ENCODE assay signal across 18 cellular contexts in the genomic region with DNA sequence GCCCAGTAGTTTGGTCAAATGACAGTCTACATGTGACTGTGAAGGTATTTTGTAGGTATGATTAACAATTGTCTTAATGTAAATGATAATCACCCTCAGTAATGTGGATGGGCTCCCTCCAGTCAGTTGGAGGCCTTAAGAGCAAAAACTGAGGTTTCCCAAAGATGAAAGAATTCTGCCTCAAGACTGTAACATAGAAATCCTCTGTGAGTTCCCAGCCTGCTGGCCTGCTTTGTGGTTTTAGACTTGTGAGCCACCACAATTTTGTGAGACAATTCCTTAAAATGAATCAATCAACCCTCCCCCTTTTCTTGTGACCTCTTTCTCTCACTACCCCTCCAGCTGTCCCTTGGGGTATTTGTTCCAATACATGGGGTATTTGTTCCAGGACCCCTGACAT.
DNase-seq lines count a peak whose midpoint lies in the region; ATAC-seq and TF ChIP-seq lines count a peak whose summit lies in the region.
"Had no signal": no experiment of that assay in that cellular context is flagged by ENCODE, and none has a peak within 500 bp of the region (broad histone marks: within the 10 kb centered on the region; RNA-seq: fewer than 3 reads in every experiment).

No MANE protein-coding gene starts in this region.

- peaks cover 14 to 23% of the 10 kb centered on the region in 2 donors for H3K9me3 Mint-ChIP-seq in activated naive CD4-positive, alpha-beta T cell treated with anti-CD3 and anti-CD28 coated beads, Interleukin-2, amount 50 U/mL, for 72 hours

- H3K36me3 Mint-ChIP-seq in activated naive CD4-positive, alpha-beta T cell treated with anti-CD3 and anti-CD28 coated beads, Interleukin-2, amount 50 U/mL, for 72 hours = no peaks in the 10 kb centered on the region
- H3K36me3 Mint-ChIP-seq: CD4-positive, CD25-positive, alpha-beta regulatory T cell had no signal

- TF ChIP-seq CTCF in astrocyte of the spinal cord (IDR thresholded peaks at IDR 0.05; ENCODE audit: low read depth, low read length) = no peak

- in situ Hi-C loops in astrocyte of the spinal cord (cut with HindIII; ENCODE audit: low sequenced_read_pairs) = no loop called here

- H3K27ac Mint-ChIP-seq in activated naive CD4-positive, alpha-beta T cell treated with anti-CD3 and anti-CD28 coated beads, Interleukin-2, amount 50 U/mL, for 72 hours = no peak overlapping the region
- H3K27ac Mint-ChIP-seq: CD4-positive, CD25-positive, alpha-beta regulatory T cell; CD8-positive, alpha-beta memory T cell; GM23338 had no signal

- DNase-seq in EH (ENCODE audit: low read depth) (peak; percentile 6), astrocyte of the spinal cord (ENCODE audit: low read depth, low spot score) (peak; percentile 22), iris pigment epithelial cell (ENCODE audit: low read depth) (peak; percentile 30), GF-D8 (lab: John Stamatoyannopoulos, UW) (no peak)
- no peak for DNase-seq in activated naive CD4-positive, alpha-beta T cell treated with anti-CD3 and anti-CD28 coated beads, Interleukin-2, amount 50 U/mL, for 72 hours (ENCODE audit: low spot score in 2 of 2)
- DNase-seq: BE2C; C1 segment of cervical spinal cord; CD4-positive, CD25-positive, alpha-beta regulatory T cell; CD8-positive, alpha-beta memory T cell; COR-L47; DMS 273 treated with DMSO at 0.1 percent for 48 hours; DMS53; GDM1; HCEC 1CT; IMR-90 had no signal

- no peak for ATAC-seq in activated naive CD4-positive, alpha-beta T cell treated with anti-CD3 and anti-CD28 coated beads, Interleukin-2, amount 50 U/mL, for 72 hours
- no peak for ATAC-seq in GM18517 (IDR thresholded peaks at IDR 0.05; ENCODE audit: unreplicated experiment)
- ATAC-seq: GM23338, K562 had no signal

- H3K4me3 ChIP-seq in astrocyte of the spinal cord (ENCODE audit: low read depth, low read length) = no peak overlapping the region
- H3K4me3 ChIP-seq: GM23338, K562 had no signal

Comparison
In these comparisons a context has a peak if more than half of its experiments do, and no peak if none do; other contexts are left out.
1. DNase-seq: peak in EH (single experiment), astrocyte of the spinal cord (single experiment) and iris pigment epithelial cell (single experiment); none in GF-D8 (single experiment) and activated naive CD4-positive, alpha-beta T cell treated with anti-CD3 and anti-CD28 coated beads, Interleukin-2, amount 50 U/mL, for 72 hours (0 of 2).